In genomic region chr16:81526935-81527334, GRCh38 we compare ENCODE assay signal across 8 cellular contexts.
DNase-seq lines count a peak whose midpoint lies in the region; ATAC-seq and TF ChIP-seq lines count a peak whose summit lies in the region.

No MANE protein-coding gene starts in this region.

- peaks cover 5% of the 10 kb centered on the region for H3K27me3 Mint-ChIP-seq in HFFc6 (ENCODE audit: insufficient read depth)
- no peaks in the 10 kb centered on the region for H3K27me3 Mint-ChIP-seq in activated naive CD8-positive, alpha-beta T cell treated with anti-CD3 and anti-CD28 coated beads, Interleukin-2, amount 50 U/mL, for 24 hours

- H3K4me1 Mint-ChIP-seq in HFFc6 (ENCODE audit: low read depth): peaks cover 74% of the 10 kb centered on the region
- peaks cover 60% of the 10 kb centered on the region for H3K4me1 Mint-ChIP-seq in activated naive CD8-positive, alpha-beta T cell treated with anti-CD3 and anti-CD28 coated beads, Interleukin-2, amount 50 U/mL, for 24 hours
- H3K4me1 Mint-ChIP-seq in stimulated activated effector memory CD8-positive, alpha-beta T cell treated with anti-CD3 and anti-CD28 coated beads, Interleukin-12 subunit alpha, Interleukin-12 subunit beta, amount 100 ng/mL, for 72 hours: peaks cover 93% of the 10 kb centered on the region

- H4K5ac ChIP-seq in mesendoderm (ENCODE audit: low read length): no peak overlapping the region

- no peak overlapping the region for H3K56ac ChIP-seq in mesendoderm (ENCODE audit: low read length)

- no peaks in the 10 kb centered on the region for H3K27me3 ChIP-seq in mesendoderm (ENCODE audit: insufficient read depth, low read length, poor library complexity)

- H3K4me2 ChIP-seq in mesendoderm (ENCODE audit: low read length): no peak overlapping the region

- H3K4me3 ChIP-seq in mesendoderm (ENCODE audit: low read length): no peak overlapping the region

- no peaks in the 10 kb centered on the region for H3K36me3 ChIP-seq in mesendoderm (ENCODE audit: control insufficient read depth, insufficient read depth, low read length)

- H3K23ac ChIP-seq in mesendoderm (ENCODE audit: low read length): no peak overlapping the region

- H4K8ac ChIP-seq in mesendoderm (ENCODE audit: low read depth, low read length): no peak overlapping the region

- intact Hi-C loops in left ventricle myocardium superior (cut with micrococcal nuclease): no loop called here

- DNase-seq in HFFc6: no peak
- no peak for DNase-seq in activated naive CD8-positive, alpha-beta T cell treated with anti-CD3 and anti-CD28 coated beads, Interleukin-2, amount 50 U/mL, for 24 hours
- DNase-seq in left ventricle myocardium superior: peak; percentile 69
- DNase-seq in stimulated activated effector memory CD8-positive, alpha-beta T cell treated with anti-CD3 and anti-CD28 coated beads, Interleukin-12 subunit alpha, Interleukin-12 subunit beta, amount 100 ng/mL, for 72 hours (ENCODE audit: low spot score in 2 of 2): no peak
- no peak for DNase-seq in activated CD4-positive, alpha-beta T cell treated with anti-CD3 and anti-CD28 coated beads, Interleukin-2, amount 50 U/mL, for 48 hours
- no peak for DNase-seq in mesendoderm

- peaks cover 36% of the 10 kb centered on the region for H3K79me2 ChIP-seq in mesendoderm (ENCODE audit: control insufficient read depth, insufficient read depth, low read length)

- H3K4ac ChIP-seq in mesendoderm (ENCODE audit: low read depth, low read length): no peak overlapping the region

- H3K18ac ChIP-seq in mesendoderm (ENCODE audit: low read length): no peak overlapping the region

- WGBS in mesendoderm (ENCODE audit: extremely low coverage, insufficient coverage, low lambda C conversion rate): no CpG with 5 or more reads among the region's 9 CpGs

- no peaks in the 10 kb centered on the region for H3K9me3 Mint-ChIP-seq in HFFc6
- no peaks in the 10 kb centered on the region for H3K9me3 Mint-ChIP-seq in activated naive CD8-positive, alpha-beta T cell treated with anti-CD3 and anti-CD28 coated beads, Interleukin-2, amount 50 U/mL, for 24 hours
- H3K9me3 Mint-ChIP-seq in stimulated activated effector memory CD8-positive, alpha-beta T cell treated with anti-CD3 and anti-CD28 coated beads, Interleukin-12 subunit alpha, Interleukin-12 subunit beta, amount 100 ng/mL, for 72 hours: no peaks in the 10 kb centered on the region

- H3K27ac Mint-ChIP-seq in HFFc6: peak overlapping the region; percentile 52
- H3K27ac Mint-ChIP-seq in activated naive CD8-positive, alpha-beta T cell treated with anti-CD3 and anti-CD28 coated beads, Interleukin-2, amount 50 U/mL, for 24 hours: peak overlapping the region; percentile 23
- H3K27ac Mint-ChIP-seq in stimulated activated effector memory CD8-positive, alpha-beta T cell treated with anti-CD3 and anti-CD28 coated beads, Interleukin-12 subunit alpha, Interleukin-12 subunit beta, amount 100 ng/mL, for 72 hours: peak overlapping the region; percentile 96

- no peaks in the 10 kb centered on the region for H3K4me1 ChIP-seq in mesendoderm (ENCODE audit: control insufficient read depth, low read depth, low read length)

- peaks cover 33% of the 10 kb centered on the region for H3K36me3 Mint-ChIP-seq in HFFc6 (ENCODE audit: low read depth)
- peaks cover 4% of the 10 kb centered on the region for H3K36me3 Mint-ChIP-seq in activated naive CD8-positive, alpha-beta T cell treated with anti-CD3 and anti-CD28 coated beads, Interleukin-2, amount 50 U/mL, for 24 hours (ENCODE audit: low read depth)
- H3K36me3 Mint-ChIP-seq in stimulated activated effector memory CD8-positive, alpha-beta T cell treated with anti-CD3 and anti-CD28 coated beads, Interleukin-12 subunit alpha, Interleukin-12 subunit beta, amount 100 ng/mL, for 72 hours: peaks cover 18% of the 10 kb centered on the region

- peaks cover 54% of the 10 kb centered on the region for H3K79me1 ChIP-seq in mesendoderm (ENCODE audit: low read length)

- H2BK15ac ChIP-seq in mesendoderm (replicated peaks; ENCODE audit: low read depth): no peak overlapping the region

- no peak overlapping the region for H3K9ac ChIP-seq in mesendoderm (ENCODE audit: low read length)

- no peak for ATAC-seq in activated naive CD8-positive, alpha-beta T cell treated with anti-CD3 and anti-CD28 coated beads, Interleukin-2, amount 50 U/mL, for 24 hours
- ATAC-seq in left ventricle myocardium superior (peak; percentile 72), GM18873 (IDR thresholded peaks at IDR 0.05; ENCODE audit: low FRiP score, unreplicated experiment) (no peak), HG03108 (IDR thresholded peaks at IDR 0.05; ENCODE audit: unreplicated experiment) (no peak)
- ATAC-seq in stimulated activated effector memory CD8-positive, alpha-beta T cell treated with anti-CD3 and anti-CD28 coated beads, Interleukin-12 subunit alpha, Interleukin-12 subunit beta, amount 100 ng/mL, for 72 hours: no peak

- no peak overlapping the region for H2AK5ac ChIP-seq in mesendoderm (ENCODE audit: low read length)

- H2BK5ac ChIP-seq in mesendoderm (ENCODE audit: low read length): no peak overlapping the region

- no peak overlapping the region for H2BK120ac ChIP-seq in mesendoderm (ENCODE audit: low read depth, low read length)

- H3K4me3 Mint-ChIP-seq in HFFc6: peak overlapping the region; percentile 13; the same call in 1 of the 2 replicates
- H3K4me3 Mint-ChIP-seq in activated naive CD8-positive, alpha-beta T cell treated with anti-CD3 and anti-CD28 coated beads, Interleukin-2, amount 50 U/mL, for 24 hours: no peak overlapping the region
- H3K4me3 Mint-ChIP-seq in stimulated activated effector memory CD8-positive, alpha-beta T cell treated with anti-CD3 and anti-CD28 coated beads, Interleukin-12 subunit alpha, Interleukin-12 subunit beta, amount 100 ng/mL, for 72 hours: peak overlapping the region; percentile 68

- H3K27ac ChIP-seq in mesendoderm (ENCODE audit: low read depth, low read length): no peak overlapping the region

- no peak for TF ChIP-seq CTCF in HFFc6 (IDR thresholded peaks at IDR 0.05)

Comparison
In these comparisons a context has a peak if more than half of its experiments do, and no peak if none do; other contexts are left out.
1. H3K27ac Mint-ChIP-seq: peak in every context shown above with its lines; median percentile 96 in stimulated activated effector memory CD8-positive, alpha-beta T cell treated with anti-CD3 and anti-CD28 coated beads, Interleukin-12 subunit alpha, Interleukin-12 subunit beta, amount 100 ng/mL, for 72 hours; 52 in HFFc6; 23 in activated naive CD8-positive, alpha-beta T cell treated with anti-CD3 and anti-CD28 coated beads, Interleukin-2, amount 50 U/mL, for 24 hours.